Comparison of ENCODE assay signal across 39 cellular contexts in the genomic region with DNA sequence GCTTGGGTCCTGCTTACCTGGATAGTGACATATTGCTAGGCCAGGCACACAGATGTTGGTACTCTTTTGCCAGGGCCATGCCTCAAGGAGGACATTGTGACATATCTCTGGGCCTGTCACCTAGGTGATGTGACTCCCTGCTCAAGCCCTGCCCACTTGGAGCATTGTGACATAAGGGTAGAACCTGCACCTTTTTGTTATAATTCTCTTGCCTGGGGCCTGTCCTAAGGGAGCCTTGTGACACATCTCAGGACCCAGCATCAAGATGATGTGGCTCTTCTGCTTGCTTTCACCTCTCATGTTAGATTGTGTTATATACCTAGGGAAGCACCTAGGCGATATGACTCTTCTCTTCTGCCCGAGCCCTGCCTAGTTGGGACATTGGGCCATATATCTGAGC. TPM values are rescaled to one million over a fixed set of nuclear protein-coding genes. Genes with fewer than 3 reads are reported as not detected.
"Had no signal": no experiment of that assay in that cellular context is flagged by ENCODE, and none has a peak within 500 bp of the region (broad histone marks: within the 10 kb centered on the region; RNA-seq: fewer than 3 reads in every experiment).

No MANE protein-coding gene starts in this region.

- H3K4me3 ChIP-seq: adrenal gland, ascending aorta, body of pancreas, breast epithelium, cardiac muscle cell had no signal

- ATAC-seq: activated naive CD4-positive, alpha-beta T cell treated with anti-CD3 and anti-CD28 coated beads, Interleukin-2, amount 50 U/mL, for 72 hours; activated naive CD8-positive, alpha-beta T cell treated with anti-CD3 and anti-CD28 coated beads, Interleukin-2, amount 50 U/mL, for 24 hours; activated T-cell treated with anti-CD3 and anti-CD28 coated beads, Interleukin-2, amount 50 U/mL, for 4 hours; activated T-cell treated with anti-CD3 and anti-CD28 coated beads, Interleukin-2, amount 50 U/mL, for 72 hours; activated T-helper 17 cell treated with anti-CD3 and anti-CD28 coated beads, Interleukin-2, amount 50 U/mL, for 72 hours; body of pancreas had no signal

- H3K4me3 Mint-ChIP-seq: activated naive CD4-positive, alpha-beta T cell treated with anti-CD3 and anti-CD28 coated beads for 36 hours; activated naive CD4-positive, alpha-beta T cell treated with anti-CD3 and anti-CD28 coated beads, Interleukin-2, amount 10 ng/mL, durations not matched to agents 7 days and 5 days; activated naive CD4-positive, alpha-beta T cell treated with anti-CD3 and anti-CD28 coated beads, Interleukin-2, amount 50 U/mL, for 24 hours; activated naive CD8-positive, alpha-beta T cell; activated naive CD8-positive, alpha-beta T cell treated with anti-CD3 and anti-CD28 coated beads for 36 hours; activated naive CD8-positive, alpha-beta T cell treated with anti-CD3 and anti-CD28 coated beads, Interleukin-2, amount 10 ng/mL, durations not matched to agents 7 days and 5 days; activated naive CD8-positive, alpha-beta T cell treated with anti-CD3 and anti-CD28 coated beads, Interleukin-2, amount 50 U/mL, for 24 hours; activated T-cell treated with anti-CD3 and anti-CD28 coated beads, Interleukin-2, amount 50 U/mL, for 24 hours; activated T-cell treated with anti-CD3 and anti-CD28 coated beads, Interleukin-2, amount 50 U/mL, for 4 hours; activated T-cell treated with anti-CD3 and anti-CD28 coated beads, Interleukin-2, amount 50 U/mL, for 72 hours; activated T-helper 1 cell treated with anti-CD3 and anti-CD28 coated beads, Interleukin-12 subunit alpha, Interleukin-12 subunit beta, Interleukin-2, Interleukin-4 antibody, amounts not matched to agents 30 ng/mL and 10 ng/mL and 1 ng/mL, durations not matched to agents 14 hours and 24 hours and 36 hours; activated T-helper 17 cell treated with anti-CD3 and anti-CD28 coated beads, Interleukin-2, amount 50 U/mL, for 72 hours; brain; central memory CD8-positive, alpha-beta T cell had no signal

- H3K36me3 ChIP-seq: adrenal gland, ascending aorta, brain microvascular endothelial cell, breast epithelium, cardiac muscle cell had no signal

- DNase-seq: activated effector memory CD4-positive, alpha-beta T cell treated with anti-CD3 and anti-CD28 coated beads, Interleukin-2, amount 50 U/mL, for 16 hours; activated effector memory CD4-positive, alpha-beta T cell treated with Interleukin-2 at 50 U/mL for 16 hours; activated gamma-delta T cell; activated gamma-delta T cell treated with Interleukin-2 at 50 U/mL for 16 hours; activated naive CD4-positive, alpha-beta T cell; activated naive CD4-positive, alpha-beta T cell treated with anti-CD3 and anti-CD28 coated beads for 36 hours; activated naive CD4-positive, alpha-beta T cell treated with anti-CD3 and anti-CD28 coated beads, Interleukin-2, amount 10 ng/mL, durations not matched to agents 7 days and 5 days; activated naive CD4-positive, alpha-beta T cell treated with anti-CD3 and anti-CD28 coated beads, Interleukin-2, amount 50 U/mL, for 16 hours; activated naive CD4-positive, alpha-beta T cell treated with Interleukin-2 at 50 U/mL for 16 hours; activated naive CD8-positive, alpha-beta T cell treated with anti-CD3 and anti-CD28 coated beads for 36 hours; activated naive CD8-positive, alpha-beta T cell treated with anti-CD3 and anti-CD28 coated beads, Interleukin-2, amount 10 ng/mL, durations not matched to agents 7 days and 5 days; activated naive CD8-positive, alpha-beta T cell treated with anti-CD3 and anti-CD28 coated beads, Interleukin-2, amount 50 U/mL, for 24 hours; activated T-cell treated with anti-CD3 and anti-CD28 coated beads, Interleukin-2, amount 50 U/mL, for 1 hour; activated T-cell treated with anti-CD3 and anti-CD28 coated beads, Interleukin-2, amount 50 U/mL, for 24 hours; activated T-cell treated with anti-CD3 and anti-CD28 coated beads, Interleukin-2, amount 50 U/mL, for 4 hours; activated T-cell treated with anti-CD3 and anti-CD28 coated beads, Interleukin-2, amount 50 U/mL, for 48 hours; activated T-cell treated with anti-CD3 and anti-CD28 coated beads, Interleukin-2, amount 50 U/mL, for 72 hours; adrenal gland; amniotic stem cell; amygdala; anterior cingulate cortex; aorta; body of pancreas; brain microvascular endothelial cell; caudate nucleus; central memory CD4-positive, alpha-beta T cell; cerebellar nuclear complex had no signal

- H3K27me3 ChIP-seq: adrenal gland, ascending aorta, body of pancreas, brain microvascular endothelial cell, breast epithelium, cardiac muscle cell had no signal

- H3K27me3 Mint-ChIP-seq: activated naive CD4-positive, alpha-beta T cell treated with anti-CD3 and anti-CD28 coated beads, Interleukin-2, amount 10 ng/mL, durations not matched to agents 7 days and 5 days; activated naive CD4-positive, alpha-beta T cell treated with anti-CD3 and anti-CD28 coated beads, Interleukin-2, amount 50 U/mL, for 24 hours; activated naive CD8-positive, alpha-beta T cell; activated naive CD8-positive, alpha-beta T cell treated with anti-CD3 and anti-CD28 coated beads for 36 hours; activated naive CD8-positive, alpha-beta T cell treated with anti-CD3 and anti-CD28 coated beads, Interleukin-2, amount 10 ng/mL, durations not matched to agents 7 days and 5 days; activated naive CD8-positive, alpha-beta T cell treated with anti-CD3 and anti-CD28 coated beads, Interleukin-2, amount 50 U/mL, for 24 hours; activated T-cell treated with anti-CD3 and anti-CD28 coated beads, Interleukin-2, amount 50 U/mL, for 24 hours; activated T-helper 17 cell treated with anti-CD3 and anti-CD28 coated beads, Interleukin-2, amount 50 U/mL, for 72 hours; brain; central memory CD8-positive, alpha-beta T cell had no signal

- H3K9me3 ChIP-seq: ascending aorta had no signal

- H3K27ac Mint-ChIP-seq: activated naive CD4-positive, alpha-beta T cell treated with anti-CD3 and anti-CD28 coated beads for 36 hours; activated naive CD4-positive, alpha-beta T cell treated with anti-CD3 and anti-CD28 coated beads, Interleukin-2, amount 10 ng/mL, durations not matched to agents 7 days and 5 days; activated naive CD4-positive, alpha-beta T cell treated with anti-CD3 and anti-CD28 coated beads, Interleukin-2, amount 50 U/mL, for 24 hours; activated naive CD4-positive, alpha-beta T cell treated with anti-CD3 and anti-CD28 coated beads, Interleukin-2, amount 50 U/mL, for 72 hours; activated naive CD8-positive, alpha-beta T cell; activated naive CD8-positive, alpha-beta T cell treated with anti-CD3 and anti-CD28 coated beads for 36 hours; activated naive CD8-positive, alpha-beta T cell treated with anti-CD3 and anti-CD28 coated beads, Interleukin-2, amount 10 ng/mL, durations not matched to agents 7 days and 5 days; activated naive CD8-positive, alpha-beta T cell treated with anti-CD3 and anti-CD28 coated beads, Interleukin-2, amount 50 U/mL, for 24 hours; activated T-cell treated with anti-CD3 and anti-CD28 coated beads, Interleukin-2, amount 50 U/mL, for 24 hours; activated T-cell treated with anti-CD3 and anti-CD28 coated beads, Interleukin-2, amount 50 U/mL, for 72 hours; activated T-helper 1 cell treated with anti-CD3 and anti-CD28 coated beads, Interleukin-12 subunit alpha, Interleukin-12 subunit beta, Interleukin-2, Interleukin-4 antibody, amounts not matched to agents 30 ng/mL and 10 ng/mL and 1 ng/mL, durations not matched to agents 14 hours and 24 hours and 36 hours; activated T-helper 17 cell treated with anti-CD3 and anti-CD28 coated beads, Interleukin-2, amount 50 U/mL, for 72 hours; activated T-helper 2 cell treated with anti-CD3 and anti-CD28 coated beads, Interferon-gamma antibody, Interleukin-2, Interleukin-4, amounts not matched to agents 10 μg/mL and 5 μg/mL and 100 μg/mL, durations not matched to agents 14 hours and 24 hours and 36 hours; brain had no signal

- H3K4me1 Mint-ChIP-seq: activated naive CD4-positive, alpha-beta T cell treated with anti-CD3 and anti-CD28 coated beads, Interleukin-2, amount 10 ng/mL, durations not matched to agents 7 days and 5 days; activated naive CD4-positive, alpha-beta T cell treated with anti-CD3 and anti-CD28 coated beads, Interleukin-2, amount 50 U/mL, for 24 hours; activated naive CD8-positive, alpha-beta T cell treated with anti-CD3 and anti-CD28 coated beads for 36 hours; activated naive CD8-positive, alpha-beta T cell treated with anti-CD3 and anti-CD28 coated beads, Interleukin-2, amount 10 ng/mL, durations not matched to agents 7 days and 5 days; activated naive CD8-positive, alpha-beta T cell treated with anti-CD3 and anti-CD28 coated beads, Interleukin-2, amount 50 U/mL, for 24 hours; activated T-helper 17 cell treated with anti-CD3 and anti-CD28 coated beads, Interleukin-2, amount 50 U/mL, for 72 hours; brain; central memory CD8-positive, alpha-beta T cell had no signal

- H3K36me3 Mint-ChIP-seq: activated naive CD4-positive, alpha-beta T cell treated with anti-CD3 and anti-CD28 coated beads, Interleukin-2, amount 10 ng/mL, durations not matched to agents 7 days and 5 days; brain had no signal

- H3K27ac ChIP-seq: adrenal gland, ascending aorta, body of pancreas, brain microvascular endothelial cell, breast epithelium, cardiac muscle cell had no signal

- H3K4me1 ChIP-seq: adrenal gland, ascending aorta, body of pancreas, breast epithelium had no signal

RNA-seq across cellular contexts. Expression of gene ZNF736, which starts 57.4 kb away (rescaled TPM):
- total RNA-seq: chondrocyte had no signal
